ENCODE assay signal across 8 cellular contexts in the genomic region with DNA sequence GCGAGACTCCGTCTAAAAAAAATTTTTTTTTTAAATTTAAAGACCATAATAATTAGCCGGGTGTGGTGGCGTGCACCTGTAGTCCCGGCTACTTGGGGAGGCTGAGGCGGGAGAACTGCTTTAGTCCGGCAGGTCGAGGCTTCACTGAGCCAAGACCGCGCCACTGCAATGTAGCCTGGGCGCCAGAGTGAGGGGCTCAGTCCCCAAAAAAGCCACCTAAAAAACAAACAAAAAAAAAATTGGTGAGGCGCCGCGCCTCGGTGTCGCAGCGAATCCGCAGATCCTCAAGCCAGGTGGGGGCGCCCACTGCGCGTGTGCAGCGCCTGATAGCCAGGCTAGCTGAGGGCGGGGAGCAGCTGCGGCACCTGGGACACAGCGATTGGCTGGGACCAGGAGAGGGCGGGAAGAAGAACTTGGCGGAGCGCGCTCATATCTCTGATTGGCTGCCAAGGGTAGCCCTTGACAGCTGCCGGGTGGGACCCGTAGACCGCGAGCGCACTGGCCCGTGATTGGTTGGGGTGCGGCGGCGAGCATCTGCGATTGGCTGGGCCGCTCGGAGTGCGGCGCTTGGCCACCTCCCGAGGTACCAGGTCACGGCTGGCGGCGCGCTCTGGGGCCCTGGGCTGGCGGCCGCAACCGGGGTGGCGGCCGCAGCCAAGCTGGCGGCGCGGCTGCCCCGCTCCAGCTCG. TPM values are rescaled to one million over a fixed set of nuclear protein-coding genes. Genes with fewer than 3 reads are reported as not detected.
A peak's percentile ranks its signal among the peaks of the same experiment; 100 is the strongest.
DNase-seq lines count a peak whose midpoint lies in the region; ATAC-seq, FAIRE-seq and TF ChIP-seq lines count a peak whose summit lies in the region.

No MANE protein-coding gene starts in this region.

- no peaks in the 10 kb centered on the region for H4K20me1 ChIP-seq in mammary epithelial cell (ENCODE audit: insufficient read depth, low read length)

- H3K27ac ChIP-seq in mammary epithelial cell (ENCODE audit: insufficient read depth, low read depth, low read length) (no peak overlapping the region), kidney (ENCODE audit: low read depth in 2 of 2, low read length in 2 of 2) (no peak overlapping the region)

- POLR2A ChIA-PET in BJ (lab: Charles Lee), result no interaction called here
- POLR2A ChIA-PET in WTC11 (lab: Charles Lee), result interaction anchor here (0.9 to 13.9 kb wide), 4 partner anchors 9 to 55 kb away, joined by 5 to 502 read pairs (median 10); a partner anchor contains a TSS

- no peaks in the 10 kb centered on the region for H3K36me3 Mint-ChIP-seq in WTC11

- no peaks in the 10 kb centered on the region; the same call in 1 of the 2 replicates for H3K27me3 ChIP-seq in BJ (ENCODE audit: control insufficient read depth, insufficient read depth, low read length)
- H3K27me3 ChIP-seq in mammary epithelial cell (ENCODE audit: insufficient read depth, low read length), result no peaks in the 10 kb centered on the region

- peak; percentile 50 for TF ChIP-seq CTCF in BJ (IDR thresholded peaks at IDR 0.05; ENCODE audit: insufficient read depth, low read depth, low read length)
- TF ChIP-seq CTCF in WTC11 (IDR thresholded peaks at IDR 0.05), result no peak
- peak; percentile 23 to 69 for TF ChIP-seq CTCF in mammary epithelial cell (conservative IDR thresholded peaks at IDR 0.05 in 1 of 2, IDR thresholded peaks at IDR 0.05 in 1 of 2; ENCODE audit: extremely low read depth in 1 of 2, insufficient read depth in 1 of 2, low read depth in 1 of 2, low read length in 2 of 2)
- TF ChIP-seq CTCF in kidney (IDR thresholded peaks at IDR 0.05; ENCODE audit: borderline replicate concordance, extremely low read depth, insufficient read depth), result peak; percentile 81

- H3K9ac ChIP-seq in mammary epithelial cell (ENCODE audit: insufficient read depth, low read length) (no peak overlapping the region), kidney (ENCODE audit: low read length in 2 of 2) (no peak overlapping the region)

- dilution Hi-C loops in mammary epithelial cell (cut with HindIII; ENCODE audit: low sequenced_read_pairs), result no loop called here

- intact Hi-C loops in mammary epithelial cell (cut with micrococcal nuclease), result loop anchor here (1.0 kb wide), 2 partner anchors 17 to 25 kb away; a partner anchor contains a TSS
- intact Hi-C loops in kidney (cut with DNase I), result no loop called here

- peak overlapping the region; percentile 42 for H3K4me3 Mint-ChIP-seq in WTC11

- no peaks in the 10 kb centered on the region for H3K27me3 Mint-ChIP-seq in WTC11 (ENCODE audit: low read depth)

- CTCF ChIA-PET in BJ (lab: Yijun Ruan, JAX) (interaction anchor here (0.6 to 3.6 kb wide), 17 partner anchors 10 to 1011 kb away, joined by 3 to 66 read pairs (median 4); a partner anchor contains a TSS), WTC11 (lab: Charles Lee) (interaction anchor here (0.5 to 13.4 kb wide), 18 partner anchors 8 to 1966 kb away, joined by 3 to 360 read pairs (median 5); a partner anchor contains a TSS), mammary epithelial cell (lab: Charles Lee; ENCODE audit: low non-redundant PET) (interaction anchor here (0.7 to 0.8 kb wide), 4 partner anchors 14 to 55 kb away, joined by 3 to 15 read pairs (median 5); a partner anchor contains a TSS)

- H3K4me1 ChIP-seq in mammary epithelial cell (ENCODE audit: insufficient read depth, low read length) (no peaks in the 10 kb centered on the region), kidney (ENCODE audit: control insufficient read depth in 1 of 2, insufficient read depth in 1 of 2, low read depth in 1 of 2, low read length in 2 of 2) (peaks cover 0 to 3% of the 10 kb centered on the region in 2 donors)

- 27% methylated on average over 20 of the region's 58 CpGs for WGBS in mammary epithelial cell (ENCODE audit: low coverage, missing lambda C conversion rate)

- H3K36me3 ChIP-seq in BJ (ENCODE audit: control insufficient read depth, insufficient read depth, low read length), result no peaks in the 10 kb centered on the region
- H3K36me3 ChIP-seq in mammary epithelial cell (ENCODE audit: insufficient read depth, low read length), result no peaks in the 10 kb centered on the region
- H3K36me3 ChIP-seq in kidney (ENCODE audit: control insufficient read depth in 1 of 2, insufficient read depth in 2 of 2, low read length in 2 of 2), result no peaks in the 10 kb centered on the region

- ATAC-seq in HG03378 (IDR thresholded peaks at IDR 0.05; ENCODE audit: unreplicated experiment), result peak; percentile 96
- ATAC-seq in WTC11, result peak; percentile 85

- H3K4me3 ChIP-seq in BJ (ENCODE audit: low read depth, low read length) (peak overlapping the region; percentile 5; the same call in 1 of the 2 replicates), mammary epithelial cell (replicated peaks in 1 of 3; ENCODE audit: insufficient read depth in 1 of 3, low read depth in 2 of 3, low read length in 3 of 3) (peak overlapping the region in 2 of 3 experiments; percentile 9 to 39), kidney (ENCODE audit: low read length in 2 of 2) (no peak overlapping the region)

- no peaks in the 10 kb centered on the region for H3K9me3 Mint-ChIP-seq in WTC11

- FAIRE-seq in kidney (lab: Jason Lieb, UNC), result peak; percentile 87

- H2AFZ ChIP-seq in mammary epithelial cell (ENCODE audit: low read depth, low read length), result peak overlapping the region; percentile 56

- H3K4me1 Mint-ChIP-seq in WTC11, result peaks cover 37% of the 10 kb centered on the region

- in situ Hi-C loops in mammary epithelial cell (cut with MboI; ENCODE audit: low sequenced_read_pairs in 2 of 2), result no loop called here

- no peak overlapping the region for H3K27ac Mint-ChIP-seq in WTC11

- H3K4me2 ChIP-seq in mammary epithelial cell (ENCODE audit: insufficient read depth, low read depth, low read length), result peak overlapping the region; percentile 80

- no peaks in the 10 kb centered on the region for H3K9me3 ChIP-seq in mammary epithelial cell (replicated peaks; ENCODE audit: insufficient read depth, low read length)
- no peaks in the 10 kb centered on the region for H3K9me3 ChIP-seq in kidney (ENCODE audit: control insufficient read depth in 1 of 2, low read length in 2 of 2)

- DNase-seq in BJ (ENCODE audit: low read depth) (peak; percentile 91), GM19240 (ENCODE audit: insufficient read length, low spot score) (peak; percentile 100), NCI-H345 treated with DMSO at 0.1 percent for 48 hours (lab: John Stamatoyannopoulos, UW; ENCODE audit: unreplicated experiment) (peak; percentile 98), WTC11 (ENCODE audit: low spot score) (peak; percentile 99), mammary epithelial cell (peak; percentile 99), kidney (peak; percentile 99)
- peak; percentile 90 to 93 for DNase-seq in stimulated activated CD4-positive, alpha-beta T cell treated with anti-CD3 and anti-CD28 coated beads, Interleukin-1b, Interleukin-23, amount 100 ng/mL, for 4 hours (ENCODE audit: low read depth in 2 of 2)

- H3K79me2 ChIP-seq in mammary epithelial cell (ENCODE audit: insufficient read depth, low read length), result no peaks in the 10 kb centered on the region

- no TSS peak for BruUV-seq in mammary epithelial cell (replicated peaks; lab: Mats Ljungman, UMichigan)

TF ChIP-seq in WTC11, 78 proteins besides CTCF, POLR2A, EP300 and RAD21 (continues in another document):
- no peak for TF ChIP-seq JAZF1 (CRISPR knock-in tag; IDR thresholded peaks at IDR 0.05)
- no peak for TF ChIP-seq SMAD4 (CRISPR knock-in tag; IDR thresholded peaks at IDR 0.05)
- TF ChIP-seq, protein P1, sequence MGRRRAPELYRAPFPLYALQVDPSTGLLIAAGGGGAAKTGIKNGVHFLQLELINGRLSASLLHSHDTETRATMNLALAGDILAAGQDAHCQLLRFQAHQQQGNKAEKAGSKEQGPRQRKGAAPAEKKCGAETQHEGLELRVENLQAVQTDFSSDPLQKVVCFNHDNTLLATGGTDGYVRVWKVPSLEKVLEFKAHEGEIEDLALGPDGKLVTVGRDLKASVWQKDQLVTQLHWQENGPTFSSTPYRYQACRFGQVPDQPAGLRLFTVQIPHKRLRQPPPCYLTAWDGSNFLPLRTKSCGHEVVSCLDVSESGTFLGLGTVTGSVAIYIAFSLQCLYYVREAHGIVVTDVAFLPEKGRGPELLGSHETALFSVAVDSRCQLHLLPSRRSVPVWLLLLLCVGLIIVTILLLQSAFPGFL (CRISPR knock-in tag; IDR thresholded peaks at IDR 0.05; ENCODE audit: borderline replicate concordance), result no peak
- TF ChIP-seq CREM (CRISPR knock-in tag; IDR thresholded peaks at IDR 0.05), result no peak

RNA-seq across cellular contexts. Expression of a gene that starts 9.0 kb away (rescaled TPM):
- polyA plus RNA-seq in BJ (2011; rRNA removed) (not detected in 2 replicates), mammary epithelial cell (not detected), kidney (ENCODE audit: insufficient read depth, low read depth, low replicate concordance) (not detected)
- not detected in 2 replicates for polyA minus RNA-seq in BJ (2011; rRNA and poly(A)+ RNA removed)
- total RNA-seq in WTC11 (2021) (0.87 to 1.1 TPM (median 0.92 TPM) in 3 replicates), mammary epithelial cell (not detected), kidney (0.60 TPM)
- not detected for polyA minus RNA-seq in mammary epithelial cell

RNA-seq across cellular contexts. Expression of a gene that starts 14.3 kb away (rescaled TPM):
- 0.12 TPM in 1 of 2 replicates, not detected in the other for polyA plus RNA-seq in BJ (2011; rRNA removed)
- polyA minus RNA-seq in BJ (2011; rRNA and poly(A)+ RNA removed), result not detected in 2 replicates
- 746 to 778 TPM (median 775 TPM) in 3 replicates for total RNA-seq in WTC11 (2021)
- not detected for total RNA-seq in mammary epithelial cell
- 0.08 TPM for polyA plus RNA-seq in mammary epithelial cell
- not detected for polyA minus RNA-seq in mammary epithelial cell
- 0.47 TPM for total RNA-seq in kidney
- not detected for polyA plus RNA-seq in kidney (ENCODE audit: insufficient read depth, low read depth, low replicate concordance)

RNA-seq across cellular contexts. Expression of a gene that starts 16.4 kb away (rescaled TPM):
- polyA plus RNA-seq in BJ (2011; rRNA removed) (218 and 282 TPM in 2 replicates), mammary epithelial cell (259 TPM), kidney (ENCODE audit: insufficient read depth, low read depth, low replicate concordance) (87.3 TPM)
- polyA minus RNA-seq in BJ (2011; rRNA and poly(A)+ RNA removed), result 74.1 and 102 TPM in 2 replicates
- total RNA-seq in WTC11 (2021) (78.9 to 87.0 TPM (median 79.5 TPM) in 3 replicates), mammary epithelial cell (100 to 1,000 TPM; 391 to 476 TPM), kidney (114 TPM)
- 52.4 TPM for polyA minus RNA-seq in mammary epithelial cell

RNA-seq across cellular contexts. Expression of a gene that starts 20.0 kb away (rescaled TPM):
- 26.2 and 33.7 TPM in 2 replicates for polyA plus RNA-seq in BJ (2011; rRNA removed)
- polyA minus RNA-seq in BJ (2011; rRNA and poly(A)+ RNA removed), result 18.4 and 22.0 TPM in 2 replicates
- 76.0 to 84.0 TPM (median 83.2 TPM) in 3 replicates for total RNA-seq in WTC11 (2021)
- 10 to 100 TPM in 1 of 2 donors, 1 to 10 TPM in 1; 2.2 to 20.4 TPM for total RNA-seq in mammary epithelial cell
- polyA plus RNA-seq in mammary epithelial cell, result 17.4 TPM
- 8.7 TPM for polyA minus RNA-seq in mammary epithelial cell
- total RNA-seq in kidney, result 61.3 TPM
- 332 TPM for polyA plus RNA-seq in kidney (ENCODE audit: insufficient read depth, low read depth, low replicate concordance)

RNA-seq across cellular contexts. Expression of a gene that starts 20.1 kb away (rescaled TPM):
- polyA plus RNA-seq in BJ (2011; rRNA removed) (11.0 and 20.5 TPM in 2 replicates), mammary epithelial cell (17.5 TPM), kidney (ENCODE audit: insufficient read depth, low read depth, low replicate concordance) (21.2 TPM)
- 11.3 and 15.4 TPM in 2 replicates for polyA minus RNA-seq in BJ (2011; rRNA and poly(A)+ RNA removed)
- total RNA-seq in WTC11 (2021) (76.5 to 94.2 TPM (median 88.7 TPM) in 3 replicates), mammary epithelial cell (10 to 100 TPM in 1 of 2 donors, 1 to 10 TPM in 1; 8.3 to 26.8 TPM), kidney (26.1 TPM)
- polyA minus RNA-seq in mammary epithelial cell, result 22.3 TPM

Comparison
In these comparisons a context has a peak if more than half of its experiments do, and no peak if none do; other contexts are left out.
1. H3K4me3 ChIP-seq: peak in BJ (single experiment) and mammary epithelial cell (2 of 3); none in kidney (0 of 2).
2. RNA of a gene that starts 14.3 kb away (total RNA-seq): 746 to 778 TPM in WTC11; 0.47 TPM in kidney (single experiment) and not detected in mammary epithelial cell; every median in the first group is over 100 times any median in the second.
3. Peak in every context shown above with its lines, with median percentiles within 50 percentile points of each other: DNase-seq.